In the genomic region with DNA sequence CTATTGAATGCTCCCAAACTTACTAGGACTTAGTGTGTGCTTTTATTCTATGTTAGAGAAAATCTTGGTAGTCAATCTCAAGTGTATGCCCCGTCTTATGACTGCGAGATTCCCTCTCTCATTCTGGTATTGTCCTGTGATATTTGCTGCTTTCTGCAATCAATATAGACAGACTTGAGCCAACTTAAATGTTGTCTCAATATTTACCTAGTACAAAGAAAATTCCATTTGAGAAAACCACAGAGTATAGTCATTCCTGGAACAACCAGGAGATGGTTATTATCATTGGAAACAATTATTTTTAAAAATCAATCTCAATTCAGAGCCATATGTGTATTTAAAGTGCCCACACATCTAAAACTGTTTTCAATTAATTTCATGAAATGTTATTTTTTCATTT, we compare ENCODE assay signal across 1 cellular context.
TF ChIP-seq lines count a peak whose summit lies in the region.

No MANE protein-coding gene starts in this region.

TF ChIP-seq in SK-N-SH treated with all-trans-retinoic acid at 6 μM for 48 hours, 23 proteins besides CTCF, POLR2A, EP300 and RAD21 (continued from another document):
- TF ChIP-seq, protein P1, sequence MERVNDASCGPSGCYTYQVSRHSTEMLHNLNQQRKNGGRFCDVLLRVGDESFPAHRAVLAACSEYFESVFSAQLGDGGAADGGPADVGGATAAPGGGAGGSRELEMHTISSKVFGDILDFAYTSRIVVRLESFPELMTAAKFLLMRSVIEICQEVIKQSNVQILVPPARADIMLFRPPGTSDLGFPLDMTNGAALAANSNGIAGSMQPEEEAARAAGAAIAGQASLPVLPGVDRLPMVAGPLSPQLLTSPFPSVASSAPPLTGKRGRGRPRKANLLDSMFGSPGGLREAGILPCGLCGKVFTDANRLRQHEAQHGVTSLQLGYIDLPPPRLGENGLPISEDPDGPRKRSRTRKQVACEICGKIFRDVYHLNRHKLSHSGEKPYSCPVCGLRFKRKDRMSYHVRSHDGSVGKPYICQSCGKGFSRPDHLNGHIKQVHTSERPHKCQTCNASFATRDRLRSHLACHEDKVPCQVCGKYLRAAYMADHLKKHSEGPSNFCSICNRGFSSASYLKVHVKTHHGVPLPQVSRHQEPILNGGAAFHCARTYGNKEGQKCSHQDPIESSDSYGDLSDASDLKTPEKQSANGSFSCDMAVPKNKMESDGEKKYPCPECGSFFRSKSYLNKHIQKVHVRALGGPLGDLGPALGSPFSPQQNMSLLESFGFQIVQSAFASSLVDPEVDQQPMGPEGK (CRISPR knock-in tag; IDR thresholded peaks at IDR 0.05; ENCODE audit: borderline replicate concordance), result no peak
